In the genomic region with DNA sequence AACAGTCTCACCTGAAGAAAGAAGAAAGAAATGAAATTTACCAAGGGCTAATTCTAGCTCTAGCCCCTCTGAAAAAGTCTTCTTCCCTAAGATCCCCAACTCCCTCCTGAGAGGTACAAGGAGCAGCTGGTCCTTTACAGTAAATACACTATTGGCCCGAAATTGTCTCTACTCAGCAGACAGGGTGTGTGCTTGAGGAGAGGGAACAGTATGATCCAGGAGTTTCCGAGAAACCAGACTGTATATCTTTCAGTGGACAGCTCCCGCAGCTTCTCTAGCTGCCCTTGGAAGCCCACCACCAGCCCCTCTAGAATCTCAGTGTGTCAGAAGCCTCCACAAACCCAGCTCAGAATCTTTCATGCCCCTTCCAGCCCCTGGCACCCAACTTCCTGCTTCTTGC, we compare ENCODE assay signal across 16 cellular contexts. TPM values are rescaled to one million over a fixed set of nuclear protein-coding genes. Genes with fewer than 3 reads are reported as not detected.
DNase-seq lines count a peak whose midpoint lies in the region; ATAC-seq and TF ChIP-seq lines count a peak whose summit lies in the region.
"Had no signal": no experiment of that assay in that cellular context is flagged by ENCODE, and none has a peak within 500 bp of the region (broad histone marks: within the 10 kb centered on the region; RNA-seq: fewer than 3 reads in every experiment).

No MANE protein-coding gene starts in this region.

- no peak overlapping the region for H4K91ac ChIP-seq in H9 (ENCODE audit: insufficient read length, low read depth, low read length)

- H2BK120ac ChIP-seq in H9 (ENCODE audit: low read depth, low read length, poor library complexity, severe bottlenecking): no peak overlapping the region

- H2AFZ ChIP-seq in H9 (ENCODE audit: low read length) (no peak overlapping the region), smooth muscle cell (ENCODE audit: low read depth) (no peak overlapping the region)

- H3K4me2 ChIP-seq in H9 (ENCODE audit: insufficient read depth, insufficient read length, low read length) (peak overlapping the region; percentile 22), smooth muscle cell (no peak overlapping the region)

- H3K4me3 ChIP-seq in WERI-Rb-1 (ENCODE audit: low read depth, low read length) (peak overlapping the region; percentile 0), lower lobe of right lung (no peak overlapping the region), smooth muscle cell (no peak overlapping the region)
- H3K4me3 ChIP-seq: coronary artery, MG63 had no signal

- peak overlapping the region in 1 of 2 experiments; percentile 64; a peak in 2 of 5 replicates for H3K4me3 Mint-ChIP-seq in H9
- H3K4me3 Mint-ChIP-seq: activated T-cell treated with anti-CD3 and anti-CD28 coated beads, Interleukin-2, amount 50 U/mL, for 4 hours; T-helper 17 cell had no signal

- H3K9me3 Mint-ChIP-seq in H9: no peaks in the 10 kb centered on the region
- H3K9me3 Mint-ChIP-seq: activated T-cell treated with anti-CD3 and anti-CD28 coated beads, Interleukin-2, amount 50 U/mL, for 4 hours had no signal

- H3K23me2 ChIP-seq in H9 (ENCODE audit: insufficient read length, low read depth, low read length, poor library complexity, severe bottlenecking): peaks cover 19% of the 10 kb centered on the region

- H2BK20ac ChIP-seq in H9 (ENCODE audit: low read depth, low read length, poor library complexity, severe bottlenecking): no peak overlapping the region

- no peaks in the 10 kb centered on the region for H3K79me1 ChIP-seq in H9 (ENCODE audit: insufficient read depth, low read depth, low read length, poor library complexity, severe bottlenecking)

- TF ChIP-seq CTCF in H9 (conservative IDR thresholded peaks at IDR 0.05) (no peak), WERI-Rb-1 (IDR thresholded peaks at IDR 0.05; ENCODE audit: low read depth, low read length) (no peak), lower lobe of right lung (IDR thresholded peaks at IDR 0.05) (no peak), smooth muscle cell (IDR thresholded peaks at IDR 0.05; ENCODE audit: borderline replicate concordance, insufficient read depth, poor library complexity, severe bottlenecking) (no peak), GM13976 (IDR thresholded peaks at IDR 0.05; ENCODE audit: borderline replicate concordance, control extremely low read depth, extremely low read depth, insufficient read depth, missing control alignments) (no peak)

- no peak overlapping the region for H2BK5ac ChIP-seq in H9 (ENCODE audit: insufficient read length, low read length)

- no peaks in the 10 kb centered on the region for H4K20me1 ChIP-seq in H9 (ENCODE audit: control insufficient read depth, insufficient read depth, insufficient read length)
- no peaks in the 10 kb centered on the region for H4K20me1 ChIP-seq in smooth muscle cell (ENCODE audit: low read depth)

- H4K8ac ChIP-seq in H9 (replicated peaks; ENCODE audit: insufficient read length, low read depth, low read length): no peak overlapping the region

- H3K9me3 ChIP-seq in H9 (ENCODE audit: control insufficient read depth, low read depth, low read length): no peaks in the 10 kb centered on the region
- no peaks in the 10 kb centered on the region for H3K9me3 ChIP-seq in WERI-Rb-1 (ENCODE audit: severe bottlenecking)
- no peaks in the 10 kb centered on the region for H3K9me3 ChIP-seq in lower lobe of right lung
- no peaks in the 10 kb centered on the region for H3K9me3 ChIP-seq in smooth muscle cell (replicated peaks; ENCODE audit: low read depth)
- H3K9me3 ChIP-seq: MG63 had no signal

- H3K56ac ChIP-seq in H9 (ENCODE audit: insufficient read length, low read depth, low read length): no peak overlapping the region

- no peak overlapping the region for H3K14ac ChIP-seq in H9 (ENCODE audit: insufficient read depth, low read length)

- H3K18ac ChIP-seq in H9 (ENCODE audit: insufficient read length, low read depth, low read length): no peak overlapping the region

- peak overlapping the region; percentile 69 to 87 (median 82) for H3K27ac Mint-ChIP-seq in H9
- H3K27ac Mint-ChIP-seq: T-helper 17 cell had no signal

- no CpG with 5 or more reads among the region's 3 CpGs for WGBS in H9 (ENCODE audit: extremely low coverage, insufficient read length, low lambda C conversion rate)
- 82% methylated on average over 3 of the region's 3 CpGs for WGBS in smooth muscle cell (ENCODE audit: low lambda C conversion rate)

- H3K27ac ChIP-seq in H9 (ENCODE audit: insufficient read length, low read depth, low read length) (no peak overlapping the region), WERI-Rb-1 (peak overlapping the region; percentile 98), lower lobe of right lung (peak overlapping the region; percentile 18), smooth muscle cell (ENCODE audit: low read depth) (peak overlapping the region; percentile 7)
- H3K27ac ChIP-seq: coronary artery had no signal

- H3K4me1 Mint-ChIP-seq in H9: peaks cover 33 to 37% of the 10 kb centered on the region in 2 experiments

- no peak overlapping the region for H2AK5ac ChIP-seq in H9 (ENCODE audit: insufficient read length, low read length)

- H3K27me3 Mint-ChIP-seq in H9 (ENCODE audit: low read depth): peaks cover 12% of the 10 kb centered on the region
- H3K27me3 Mint-ChIP-seq: T-helper 17 cell had no signal

- H2BK15ac ChIP-seq in H9 (ENCODE audit: low read depth, low read length): no peak overlapping the region

- no peak overlapping the region for H3K4ac ChIP-seq in H9 (ENCODE audit: low read depth, low read length)

- no peak overlapping the region for H2BK12ac ChIP-seq in H9 (ENCODE audit: insufficient read length, low read depth, low read length)

- peaks cover 16% of the 10 kb centered on the region for H3K4me1 ChIP-seq in H9 (ENCODE audit: insufficient read depth, low read length)
- peaks cover 49% of the 10 kb centered on the region for H3K4me1 ChIP-seq in lower lobe of right lung
- peaks cover 85% of the 10 kb centered on the region for H3K4me1 ChIP-seq in smooth muscle cell (ENCODE audit: low read depth)

- no peaks in the 10 kb centered on the region for H3K79me2 ChIP-seq in H9 (ENCODE audit: insufficient read depth, low read length)
- no peaks in the 10 kb centered on the region for H3K79me2 ChIP-seq in smooth muscle cell (ENCODE audit: low read depth)

- H3K36me3 ChIP-seq in WERI-Rb-1 (peaks cover 5% of the 10 kb centered on the region), lower lobe of right lung (peaks cover 4% of the 10 kb centered on the region), smooth muscle cell (ENCODE audit: low read depth) (no peaks in the 10 kb centered on the region)

- H3K27me3 ChIP-seq in H9 (ENCODE audit: insufficient read depth, low read length): no peaks in the 10 kb centered on the region
- no peaks in the 10 kb centered on the region for H3K27me3 ChIP-seq in WERI-Rb-1 (ENCODE audit: insufficient read depth, low read depth, severe bottlenecking)
- H3K27me3 ChIP-seq in lower lobe of right lung (ENCODE audit: low read depth): no peaks in the 10 kb centered on the region
- H3K27me3 ChIP-seq in smooth muscle cell (ENCODE audit: low read depth): no peaks in the 10 kb centered on the region
- H3K27me3 ChIP-seq: MG63 had no signal

- H3F3A ChIP-seq in smooth muscle cell (ENCODE audit: low read depth): peaks cover 20% of the 10 kb centered on the region

- H3T11ph ChIP-seq in H9 (ENCODE audit: low read length): no peak overlapping the region

- no peaks in the 10 kb centered on the region; a peak in 1 of 7 replicates for H3K36me3 Mint-ChIP-seq in H9 (ENCODE audit: insufficient read depth in 1 of 3, low read depth in 3 of 3)

- H3K9ac ChIP-seq in H9 (ENCODE audit: extremely low read depth, insufficient read length, low read length) (no peak overlapping the region), smooth muscle cell (ENCODE audit: low read depth) (no peak overlapping the region)

- intact Hi-C loops in lower lobe of right lung (cut with DNase I): no loop called here

- DNase-seq in H9 (no peak), WERI-Rb-1 (no peak), lower lobe of right lung (no peak), smooth muscle cell (lab: John Stamatoyannopoulos, UW; ENCODE audit: unreplicated experiment) (no peak), GM13976 (ENCODE audit: low spot score) (no peak)
- DNase-seq in activated CD8-positive, alpha-beta memory T cell treated with anti-CD3 and anti-CD28 coated beads, Interleukin-2, amount 50 U/mL, for 4 hours: no peak
- DNase-seq: activated CD4-positive, alpha-beta T cell treated with anti-CD3 and anti-CD28 coated beads for 48 hours; activated T-cell treated with anti-CD3 and anti-CD28 coated beads, Interleukin-2, amount 50 U/mL, for 4 hours; MG63; NCI-H2107; T-helper 17 cell had no signal

- H4K5ac ChIP-seq in H9 (ENCODE audit: insufficient read length, low read depth, low read length): no peak overlapping the region

- ATAC-seq in lower lobe of right lung (no peak), GM19463 (IDR thresholded peaks at IDR 0.05; ENCODE audit: unreplicated experiment) (no peak), HG03159 (IDR thresholded peaks at IDR 0.05; ENCODE audit: unreplicated experiment) (no peak)
- ATAC-seq: activated T-cell treated with anti-CD3 and anti-CD28 coated beads, Interleukin-2, amount 50 U/mL, for 4 hours; T-helper 17 cell had no signal

- in situ Hi-C loops in GM13976 (cut with MboI; ENCODE audit: low sequenced_read_pairs, unreplicated experiment): no loop called here

- no peak overlapping the region for H3K23ac ChIP-seq in H9 (ENCODE audit: insufficient read length, low read depth, low read length)

RNA-seq across cellular contexts. Expression of a gene that starts 8.1 kb away (rescaled TPM):
- total RNA-seq in H9 (2021): not detected in 2 replicates
- total RNA-seq in lower lobe of right lung: 0.65 TPM
- total RNA-seq in smooth muscle cell: 0.09 and 0.13 TPM in 2 replicates
- 0.46 TPM in 1 of 2 replicates, not detected in the other for polyA plus RNA-seq in smooth muscle cell
- total RNA-seq: Daoy had no signal
- polyA plus RNA-seq: BJ had no signal

RNA-seq across cellular contexts. Expression of a gene that starts 28.3 kb away (rescaled TPM):
- total RNA-seq in H9 (2021): 5.7 and 6.2 TPM in 2 replicates
- 28.3 TPM for total RNA-seq in lower lobe of right lung
- total RNA-seq in smooth muscle cell: 9.3 and 20.2 TPM in 2 replicates
- polyA plus RNA-seq in smooth muscle cell: 6.5 and 17.2 TPM in 2 replicates

RNA-seq across cellular contexts. Expression of a gene that starts 31.3 kb away (rescaled TPM):
- total RNA-seq in H9 (2021) (104 TPM in 2 replicates), lower lobe of right lung (129 TPM), smooth muscle cell (147 and 163 TPM in 2 replicates)
- 214 and 219 TPM in 2 replicates for polyA plus RNA-seq in smooth muscle cell

RNA-seq across cellular contexts. Expression of a gene that starts 55.4 kb away (rescaled TPM):
- 1.2 and 1.5 TPM in 2 replicates for total RNA-seq in H9 (2021)
- 13.5 TPM for total RNA-seq in lower lobe of right lung
- 0.13 TPM in 1 of 2 replicates, not detected in the other for total RNA-seq in smooth muscle cell
- 0.24 and 1.9 TPM in 2 replicates for polyA plus RNA-seq in smooth muscle cell
- total RNA-seq: Daoy had no signal
